ENCODE assay signal across 18 cellular contexts in genomic region chr1:157306896-157307295, GRCh38.
"Had no signal": no experiment of that assay in that cellular context is flagged by ENCODE, and none has a peak within 500 bp of the region (broad histone marks: within the 10 kb centered on the region; RNA-seq: fewer than 3 reads in every experiment).

No MANE protein-coding gene starts in this region.

- H3K4me1 ChIP-seq: SJCRH30 had no signal

- H3K9me3 ChIP-seq: SJCRH30 had no signal

- H3K27me3 ChIP-seq: SJCRH30 had no signal

- H3K4me3 ChIP-seq: SJCRH30 had no signal

- H3K36me3 ChIP-seq: SJCRH30 had no signal

- DNase-seq: KBM-7, NCI-H1092, NCI-H1105 treated with DMSO at 0.1 percent for 48 hours, NCI-H1417 treated with DMSO at 0.1 percent for 48 hours, NCI-H1694 treated with DMSO at 0.1 percent for 48 hours, NCI-H1930, NCI-H2081, NCI-H2107, NCI-H2227 treated with DMSO at 0.1 percent for 48 hours, NCI-H524, NCI-H526 treated with DMSO at 0.1 percent for 48 hours, NCI-H748 treated with DMSO at 0.1 percent for 48 hours, PC-3, SHP77 treated with DMSO at 0.1 percent for 48 hours, SJCRH30 had no signal

- H3K27ac ChIP-seq: SJCRH30 had no signal

- ATAC-seq: Panc1, PC-3, Right ventricle myocardium inferior, SK-N-SH treated with all-trans-retinoic acid at 6 μM for 48 hours had no signal
